8 cellular contexts compared by ENCODE assay signal in genomic region chr12:14845350-14845750, GRCh38. TPM values are rescaled to one million over a fixed set of nuclear protein-coding genes. Genes with fewer than 3 reads are reported as not detected.
DNase-seq lines count a peak whose midpoint lies in the region; ATAC-seq, FAIRE-seq and TF ChIP-seq lines count a peak whose summit lies in the region.

No MANE protein-coding gene starts in this region.

- TF ChIP-seq CTCF in A549 (IDR thresholded peaks at IDR 0.05) (peak; percentile 73), MM.1S (IDR thresholded peaks at IDR 0.05; ENCODE audit: low read length) (peak; percentile 79)

- no peaks in the 10 kb centered on the region for H3F3A ChIP-seq in MM.1S (ENCODE audit: insufficient read depth, low read length)

- H3K4me1 ChIP-seq in A549, result peaks cover 44% of the 10 kb centered on the region
- 0 out of 2 replicates have a peak, but pooled peaks cover under 1% of the 10 kb centered on the region for H3K4me1 ChIP-seq in MM.1S (ENCODE audit: low read length)

- WGBS in A549 (ENCODE audit: missing lambda C conversion rate), result under 1% methylated on average over 3 of the region's 3 CpGs

- no peak for TF ChIP-seq EP300 in A549 (IDR thresholded peaks at IDR 0.05)

- H3K4me3 ChIP-seq in A549 (no peak overlapping the region), MM.1S (ENCODE audit: low read length) (no peak overlapping the region)

- intact Hi-C loops in left colon (cut with DNase I, micrococcal nuclease), result loop anchor here in 1 of 2 donors (10.0 kb wide), 1 partner anchor 149 kb away; no protein-coding TSS in a partner anchor

- H3K9ac ChIP-seq in MM.1S (ENCODE audit: low read length), result no peak overlapping the region

- no peaks in the 10 kb centered on the region for H3K9me3 ChIP-seq in A549
- H3K9me3 ChIP-seq in MM.1S (replicated peaks; ENCODE audit: insufficient read depth, low read length), result no peaks in the 10 kb centered on the region

- TF ChIP-seq POLR2A in A549 (IDR thresholded peaks at IDR 0.05; ENCODE audit: low read length), result no peak

- H4K20me1 ChIP-seq in MM.1S (ENCODE audit: insufficient read depth, low read length), result no peaks in the 10 kb centered on the region

- DNase-seq in A549 (ENCODE audit: low read depth in 1 of 2, low spot score in 1 of 2) (peak; percentile 58 to 64), GM03348 (ENCODE audit: low spot score) (peak; percentile 72), MM.1S (peak; percentile 53), T-helper 1 cell (peak in 3 of 5 donors; percentile 23 to 43 (median 34)), cerebellum (ENCODE audit: low spot score) (peak; percentile 68), left colon (peak in 1 of 2 donors; percentile 35), OCI-M2 (lab: John Stamatoyannopoulos, UW; ENCODE audit: unreplicated experiment) (no peak)
- DNase-seq in stimulated activated CD8-positive, alpha-beta memory T cell treated with anti-CD3 and anti-CD28 coated beads, Interleukin-15, amount 100 ng/mL, for 1 hour (ENCODE audit: low read depth), result peak; percentile 14

- no peaks in the 10 kb centered on the region for H3K9me2 ChIP-seq in MM.1S (replicated peaks; ENCODE audit: insufficient read depth, low read length)

- CTCF ChIA-PET in A549 (lab: Yijun Ruan, JAX), result interaction anchor here (0.6 to 4.2 kb wide), 15 partner anchors 8 to 375 kb away, joined by 3 to 37 read pairs (median 5); partner anchors contain the start of gene RERG

- H3K27me3 ChIP-seq in MM.1S (replicated peaks; ENCODE audit: insufficient read depth, low read length), result no peaks in the 10 kb centered on the region

- H3K4me2 ChIP-seq in A549 (no peak overlapping the region), MM.1S (ENCODE audit: low read depth, low read length) (no peak overlapping the region)

- FAIRE-seq in A549 (lab: Jason Lieb, UNC), result no peak

- POLR2A ChIA-PET in A549 (lab: Yijun Ruan, JAX), result no interaction called here

- H2AFZ ChIP-seq in MM.1S (ENCODE audit: low read length), result no peak overlapping the region

- peak; percentile 88 to 92 for TF ChIP-seq RAD21 in A549 (conservative IDR thresholded peaks at IDR 0.05 in 1 of 2, IDR thresholded peaks at IDR 0.05 in 1 of 2)

- ATAC-seq in A549 (peak; percentile 81 to 83; a peak in 5 of 6 replicates), left colon (peak; percentile 72)

- no peaks in the 10 kb centered on the region for H3K79me2 ChIP-seq in MM.1S (ENCODE audit: low read length)

- H3K27ac ChIP-seq in A549 (peak overlapping the region in 1 of 2 experiments; percentile 52; a peak in 3 of 6 replicates), MM.1S (ENCODE audit: low read length) (no peak overlapping the region)

- no peaks in the 10 kb centered on the region for H3K36me3 ChIP-seq in MM.1S (replicated peaks; ENCODE audit: insufficient read depth, low read length)

TF ChIP-seq in A549, 52 proteins besides CTCF, POLR2A, EP300 and RAD21:
- TF ChIP-seq SMC3 (IDR thresholded peaks at IDR 0.05), result peak; percentile 90
- TF ChIP-seq ZFP36 (IDR thresholded peaks at IDR 0.05; ENCODE audit: borderline replicate concordance, partially characterized antibody), result no peak

RNA-seq across cellular contexts. Expression of gene ART4, which starts 2.0 kb away (rescaled TPM):
- polyA plus RNA-seq in A549 (2011; rRNA removed) (not detected in 2 replicates), A549 (2017; fragmentation: RNase III; extraction: RNeasy Plus Mini Kit Qiagen cat#74134 plus additional on column Dnase treatment) (not detected in 3 replicates)
- 0.01 and 0.07 TPM in 2 replicates for polyA plus RNA-seq in A549 (2012; cell fraction: cytosol; rRNA removed)
- not detected in 2 replicates for polyA plus RNA-seq in A549 (2012; cell fraction: nucleus; rRNA removed)
- polyA minus RNA-seq in A549 (2011; rRNA and poly(A)+ RNA removed), result not detected in 2 replicates
- total RNA-seq in cerebellum (0.09 TPM), left colon (under 1 TPM; 0.20 to 0.21 TPM)

RNA-seq across cellular contexts. Expression of gene SMCO3, which starts 31.4 kb away (rescaled TPM):
- polyA plus RNA-seq in A549 (2011; rRNA removed) (0.06 TPM in 1 of 2 replicates, not detected in the other), A549 (2017; fragmentation: RNase III; extraction: RNeasy Plus Mini Kit Qiagen cat#74134 plus additional on column Dnase treatment) (not detected in 3 replicates)
- not detected in 2 replicates for polyA plus RNA-seq in A549 (2012; cell fraction: cytosol; rRNA removed)
- not detected in 2 replicates for polyA plus RNA-seq in A549 (2012; cell fraction: nucleus; rRNA removed)
- not detected in 2 replicates for polyA minus RNA-seq in A549 (2011; rRNA and poly(A)+ RNA removed)
- total RNA-seq in cerebellum (not detected), left colon (not detected)

RNA-seq across cellular contexts. Expression of gene MGP, which starts 40.3 kb away (rescaled TPM):
- polyA plus RNA-seq in A549 (2011; rRNA removed) (0.16 and 0.21 TPM in 2 replicates), A549 (2017; fragmentation: RNase III; extraction: RNeasy Plus Mini Kit Qiagen cat#74134 plus additional on column Dnase treatment) (0.10 to 0.30 TPM (median 0.11 TPM) in 3 replicates)
- not detected in 2 replicates for polyA plus RNA-seq in A549 (2012; cell fraction: cytosol; rRNA removed)
- polyA plus RNA-seq in A549 (2012; cell fraction: nucleus; rRNA removed), result not detected in 2 replicates
- polyA minus RNA-seq in A549 (2011; rRNA and poly(A)+ RNA removed), result not detected in 2 replicates
- total RNA-seq in cerebellum (20.6 TPM), left colon (100 to 1,000 TPM in 1 of 2 donors, 10 to 100 TPM in 1; 77.0 to 248 TPM)

RNA-seq across cellular contexts. Expression of gene C12orf60, which starts 41.9 kb away (rescaled TPM):
- polyA plus RNA-seq in A549 (2011; rRNA removed), result 4.8 and 5.5 TPM in 2 replicates
- 0.90 and 1.0 TPM in 2 replicates for polyA plus RNA-seq in A549 (2012; cell fraction: cytosol; rRNA removed)
- polyA plus RNA-seq in A549 (2012; cell fraction: nucleus; rRNA removed), result 0.67 and 0.81 TPM in 2 replicates
- 2.0 to 2.4 TPM (median 2.2 TPM) in 3 replicates for polyA plus RNA-seq in A549 (2017; fragmentation: RNase III; extraction: RNeasy Plus Mini Kit Qiagen cat#74134 plus additional on column Dnase treatment)
- 1.9 and 3.4 TPM in 2 replicates for polyA minus RNA-seq in A549 (2011; rRNA and poly(A)+ RNA removed)
- 4.4 TPM for total RNA-seq in cerebellum
- total RNA-seq in left colon, result under 1 TPM; 0.31 to 0.89 TPM

RNA-seq across cellular contexts. Expression of gene WBP11, which starts 42.1 kb away (rescaled TPM):
- polyA plus RNA-seq in A549 (2011; rRNA removed) (32.1 and 50.3 TPM in 2 replicates), A549 (2017; fragmentation: RNase III; extraction: RNeasy Plus Mini Kit Qiagen cat#74134 plus additional on column Dnase treatment) (45.7 to 52.2 TPM (median 50.3 TPM) in 3 replicates)
- 26.9 and 30.3 TPM in 2 replicates for polyA plus RNA-seq in A549 (2012; cell fraction: cytosol; rRNA removed)
- polyA plus RNA-seq in A549 (2012; cell fraction: nucleus; rRNA removed), result 26.0 and 29.9 TPM in 2 replicates
- 16.0 and 19.2 TPM in 2 replicates for polyA minus RNA-seq in A549 (2011; rRNA and poly(A)+ RNA removed)
- total RNA-seq in cerebellum (26.2 TPM), left colon (10 to 100 TPM; 38.0 to 44.1 TPM)
